8 cellular contexts compared by ENCODE assay signal in the genomic region with DNA sequence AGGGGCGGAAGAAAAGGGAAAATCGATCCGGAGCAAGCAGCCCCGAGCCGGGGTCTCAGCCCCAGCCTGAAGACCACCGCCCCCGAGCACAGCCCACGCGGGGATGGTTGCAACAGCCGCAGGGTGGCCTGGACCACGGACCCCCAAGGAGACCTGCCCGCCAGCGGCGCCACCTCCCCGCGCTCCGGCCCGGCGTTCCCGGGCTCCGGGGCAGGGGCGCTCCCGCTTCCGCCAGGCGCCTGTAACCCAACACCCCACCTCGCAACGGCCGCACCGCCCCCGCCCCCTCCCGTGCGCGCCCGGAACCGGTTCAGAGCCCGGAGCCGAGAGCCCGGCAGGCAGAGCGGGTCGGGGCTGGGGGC. TPM values are rescaled to one million over a fixed set of nuclear protein-coding genes. Genes with fewer than 3 reads are reported as not detected.
DNase-seq lines count a peak whose midpoint lies in the region; ATAC-seq and TF ChIP-seq lines count a peak whose summit lies in the region.

No MANE protein-coding gene starts in this region.

- peak overlapping the region; percentile 88 for H3K4me3 Mint-ChIP-seq in activated naive CD8-positive, alpha-beta T cell treated with anti-CD3 and anti-CD28 coated beads for 36 hours

- H3K9ac ChIP-seq in OCI-LY3 (ENCODE audit: low read length), result peak overlapping the region; percentile 95

- H3K9me3 ChIP-seq in OCI-LY3 (ENCODE audit: insufficient read depth, low read length) (peaks cover 5% of the 10 kb centered on the region; the same call in 1 of the 2 replicates), left ventricle myocardium inferior (replicated peaks) (no peaks in the 10 kb centered on the region)

- peak overlapping the region; percentile 95 for H3K4me2 ChIP-seq in OCI-LY3 (ENCODE audit: low read length)

- H3K27ac Mint-ChIP-seq in activated naive CD8-positive, alpha-beta T cell treated with anti-CD3 and anti-CD28 coated beads for 36 hours, result peak overlapping the region; percentile 92

- H4K20me1 ChIP-seq in OCI-LY3 (ENCODE audit: insufficient read depth, low read length), result no peaks in the 10 kb centered on the region

- H3K27me3 Mint-ChIP-seq in activated naive CD8-positive, alpha-beta T cell treated with anti-CD3 and anti-CD28 coated beads for 36 hours, result no peaks in the 10 kb centered on the region

- TF ChIP-seq CTCF in OCI-LY3 (IDR thresholded peaks at IDR 0.05; ENCODE audit: low read depth, low read length), result no peak
- TF ChIP-seq CTCF in left ventricle myocardium inferior (IDR thresholded peaks at IDR 0.05; ENCODE audit: borderline replicate concordance), result no peak
- TF ChIP-seq CTCF in retinal pigment epithelial cell (conservative IDR thresholded peaks at IDR 0.05; ENCODE audit: low read depth, low read length), result no peak

- H3K4me3 ChIP-seq in OCI-LY3 (ENCODE audit: low read length) (peak overlapping the region; percentile 98), left ventricle myocardium inferior (peak overlapping the region; percentile 93), retinal pigment epithelial cell (ENCODE audit: low read length) (peak overlapping the region; percentile 95)

- no peaks in the 10 kb centered on the region for H3K79me2 ChIP-seq in OCI-LY3 (ENCODE audit: low read length)

- peaks cover 35% of the 10 kb centered on the region for H3K36me3 Mint-ChIP-seq in activated naive CD8-positive, alpha-beta T cell treated with anti-CD3 and anti-CD28 coated beads for 36 hours

- DNase-seq in SIG-M5 treated with dmso at 0.1 percent for 504 hours (lab: John Stamatoyannopoulos, UW; ENCODE audit: unreplicated experiment) (peak; percentile 39), SIG-M5 (lab: John Stamatoyannopoulos, UW) (no peak), left ventricle myocardium inferior (peak; percentile 71), retinal pigment epithelial cell (ENCODE audit: low read depth) (no peak), NK-92 (lab: John Stamatoyannopoulos, UW; ENCODE audit: unreplicated experiment) (no peak)
- peak; percentile 67 for DNase-seq in activated naive CD8-positive, alpha-beta T cell treated with anti-CD3 and anti-CD28 coated beads for 36 hours

- H3K27me3 ChIP-seq in OCI-LY3 (ENCODE audit: low read depth, low read length) (peaks cover 41% of the 10 kb centered on the region), left ventricle myocardium inferior (ENCODE audit: low read depth) (no peaks in the 10 kb centered on the region)

- ATAC-seq in HG02840 (IDR thresholded peaks at IDR 0.05; ENCODE audit: low FRiP score, unreplicated experiment), result no peak

- peaks cover 6% of the 10 kb centered on the region for H3K36me3 ChIP-seq in OCI-LY3 (replicated peaks; ENCODE audit: low read depth, low read length)
- peaks cover 7% of the 10 kb centered on the region for H3K36me3 ChIP-seq in left ventricle myocardium inferior

- H3K4me1 ChIP-seq in OCI-LY3 (ENCODE audit: low read length), result peaks cover 17% of the 10 kb centered on the region
- H3K4me1 ChIP-seq in left ventricle myocardium inferior, result peaks cover 67% of the 10 kb centered on the region

- peaks cover 9% of the 10 kb centered on the region for H3K9me3 Mint-ChIP-seq in activated naive CD8-positive, alpha-beta T cell treated with anti-CD3 and anti-CD28 coated beads for 36 hours

- intact Hi-C loops in left ventricle myocardium inferior (cut with micrococcal nuclease), result no loop called here

- peaks cover 55% of the 10 kb centered on the region for H3K4me1 Mint-ChIP-seq in activated naive CD8-positive, alpha-beta T cell treated with anti-CD3 and anti-CD28 coated beads for 36 hours

- peak overlapping the region; percentile 82 for H2AFZ ChIP-seq in OCI-LY3 (ENCODE audit: low read depth, low read length)

- H3K27ac ChIP-seq in OCI-LY3 (ENCODE audit: low read length), result peak overlapping the region; percentile 56
- peak overlapping the region; percentile 94 for H3K27ac ChIP-seq in left ventricle myocardium inferior (replicated peaks)

RNA-seq across cellular contexts. Expression of gene ACTN1, which starts 0.6 kb away (rescaled TPM):
- 100 to 1,000 TPM; 171 to 177 TPM for total RNA-seq in activated naive CD8-positive, alpha-beta T cell treated with anti-CD3 and anti-CD28 coated beads for 36 hours
- 75.4 TPM for total RNA-seq in left ventricle myocardium inferior

Comparison
In these comparisons a context has a peak if more than half of its experiments do, and no peak if none do; other contexts are left out.
1. DNase-seq: peak in SIG-M5 treated with dmso at 0.1 percent for 504 hours (single experiment), activated naive CD8-positive, alpha-beta T cell treated with anti-CD3 and anti-CD28 coated beads for 36 hours (single experiment) and left ventricle myocardium inferior (single experiment); none in SIG-M5 (single experiment), retinal pigment epithelial cell (single experiment) and NK-92 (single experiment).
2. Peak in every context shown above with its lines, with median percentiles within 50 percentile points of each other: H3K4me3 ChIP-seq.